ENCODE assay signal across 5 cellular contexts in genomic region chr19:33745297-33745696, GRCh38.
"Had no signal": no experiment of that assay in that cellular context is flagged by ENCODE, and none has a peak within 500 bp of the region (broad histone marks: within the 10 kb centered on the region; RNA-seq: fewer than 3 reads in every experiment).

No MANE protein-coding gene starts in this region.

- ATAC-seq: GM23338, K562 had no signal

- DNase-seq: H9, HCEC 1CT, IMR-90 had no signal
